Comparison of ENCODE assay signal across 10 cellular contexts in genomic region chr3:43759297-43759782, GRCh38.
A peak's percentile ranks its signal among the peaks of the same experiment; 100 is the strongest.
DNase-seq lines count a peak whose midpoint lies in the region; ATAC-seq and TF ChIP-seq lines count a peak whose summit lies in the region.
"Had no signal": no experiment of that assay in that cellular context is flagged by ENCODE, and none has a peak within 500 bp of the region (broad histone marks: within the 10 kb centered on the region; RNA-seq: fewer than 3 reads in every experiment).

No MANE protein-coding gene starts in this region.

- peak; percentile 42 for TF ChIP-seq CTCF in kidney epithelial cell (IDR thresholded peaks at IDR 0.05; ENCODE audit: insufficient read depth, low read length, poor library complexity, severe bottlenecking)

- no peaks in the 10 kb centered on the region for H3K27me3 ChIP-seq in kidney epithelial cell (ENCODE audit: control insufficient read depth, insufficient read depth, low read length)

- no peak overlapping the region for H3K4me3 Mint-ChIP-seq in activated T-helper 17 cell treated with anti-CD3 and anti-CD28 coated beads, Interleukin-2, amount 50 U/mL, for 72 hours
- H3K4me3 Mint-ChIP-seq: T-helper 1 cell treated with Interleukin-12 subunit alpha and Interleukin-12 subunit beta and Interleukin-4 antibody, amounts not matched to agents 30 μg/mL and 1 μg/mL, for 36 hours had no signal

- no peaks in the 10 kb centered on the region for H3K27me3 Mint-ChIP-seq in activated T-helper 17 cell treated with anti-CD3 and anti-CD28 coated beads, Interleukin-2, amount 50 U/mL, for 72 hours

- no peaks in the 10 kb centered on the region for H3K36me3 Mint-ChIP-seq in activated T-helper 17 cell treated with anti-CD3 and anti-CD28 coated beads, Interleukin-2, amount 50 U/mL, for 72 hours (ENCODE audit: low read depth)

- DNase-seq in AG08395 (ENCODE audit: low spot score) (peak; percentile 88), H4 (ENCODE audit: low spot score) (peak; percentile 22), kidney epithelial cell (ENCODE audit: low read depth) (peak; percentile 94), NCI-H187 (lab: John Stamatoyannopoulos, UW) (no peak)
- no peak for DNase-seq in activated CD8-positive, alpha-beta memory T cell treated with anti-CD3 and anti-CD28 coated beads for 24 hours
- DNase-seq: foreskin melanocyte had no signal

- H3K27ac Mint-ChIP-seq in activated T-helper 17 cell treated with anti-CD3 and anti-CD28 coated beads, Interleukin-2, amount 50 U/mL, for 72 hours, result peak overlapping the region; percentile 13
- H3K27ac Mint-ChIP-seq: T-helper 1 cell treated with Interleukin-12 subunit alpha and Interleukin-12 subunit beta and Interleukin-4 antibody, amounts not matched to agents 30 μg/mL and 1 μg/mL, for 36 hours had no signal

- peaks cover 28% of the 10 kb centered on the region for H3K4me1 Mint-ChIP-seq in activated T-helper 17 cell treated with anti-CD3 and anti-CD28 coated beads, Interleukin-2, amount 50 U/mL, for 72 hours

- peaks cover 4% of the 10 kb centered on the region for H3K9me3 Mint-ChIP-seq in activated T-helper 17 cell treated with anti-CD3 and anti-CD28 coated beads, Interleukin-2, amount 50 U/mL, for 72 hours
- H3K9me3 Mint-ChIP-seq: T-helper 1 cell treated with Interleukin-12 subunit alpha and Interleukin-12 subunit beta and Interleukin-4 antibody, amounts not matched to agents 30 μg/mL and 1 μg/mL, for 36 hours had no signal

- no peaks in the 10 kb centered on the region for H3K36me3 ChIP-seq in kidney epithelial cell (ENCODE audit: control insufficient read depth, insufficient read depth, low read length)

- peak; percentile 80 for ATAC-seq in activated T-helper 17 cell treated with anti-CD3 and anti-CD28 coated beads, Interleukin-2, amount 50 U/mL, for 72 hours (replicated peaks)
- ATAC-seq in HG02870 (IDR thresholded peaks at IDR 0.05; ENCODE audit: unreplicated experiment) (no peak), GM21526 (IDR thresholded peaks at IDR 0.05; ENCODE audit: low FRiP score, unreplicated experiment) (no peak)

- H3K4me3 ChIP-seq in kidney epithelial cell (ENCODE audit: low read depth, low read length), result no peak overlapping the region

Comparison
In these comparisons a context has a peak if more than half of its experiments do, and no peak if none do; other contexts are left out.
1. DNase-seq: peak in AG08395 (single experiment), H4 (single experiment) and kidney epithelial cell (single experiment); none in activated CD8-positive, alpha-beta memory T cell treated with anti-CD3 and anti-CD28 coated beads for 24 hours (single experiment) and NCI-H187 (0 of 2).